In genomic region chr3:5188419-5189405, GRCh38 we compare ENCODE assay signal across 8 cellular contexts. TPM values are rescaled to one million over a fixed set of nuclear protein-coding genes. Genes with fewer than 3 reads are reported as not detected.
A peak's percentile ranks its signal among the peaks of the same experiment; 100 is the strongest.
DNase-seq lines count a peak whose midpoint lies in the region; ATAC-seq and TF ChIP-seq lines count a peak whose summit lies in the region.

No MANE protein-coding gene starts in this region.

- H3K4me1 ChIP-seq in Caco-2 = peaks cover 17% of the 10 kb centered on the region; the same call in 1 of the 2 replicates

- DNase-seq in Caco-2 = peak; percentile 73 to 74
- peak; percentile 32 for DNase-seq in HT1080 (ENCODE audit: low read depth)
- DNase-seq in T-helper 1 cell = peak; percentile 10 to 67 (median 38)
- DNase-seq in left lobe of liver (ENCODE audit: low spot score) = peak; percentile 93
- DNase-seq in stimulated activated CD8-positive, alpha-beta memory T cell treated with anti-CD3 and anti-CD28 coated beads, Interleukin-4, amount 100 ng/mL, for 48 hours = peak; percentile 64

- H3K4me3 ChIP-seq in Caco-2 (ENCODE audit: low read depth, low read length) = peak overlapping the region; percentile 94

- POLR2A ChIA-PET in Caco-2 (lab: Charles Lee) = interaction anchor here (0.6 kb wide), 1 partner anchor 65 kb away, joined by 3 read pairs; no protein-coding TSS in a partner anchor

- ATAC-seq in left lobe of liver (peak; percentile 64), GM21515 (IDR thresholded peaks at IDR 0.05; ENCODE audit: unreplicated experiment) (no peak), HG02759 (IDR thresholded peaks at IDR 0.05; ENCODE audit: unreplicated experiment) (no peak)

- H3K27me3 Mint-ChIP-seq in Caco-2 (ENCODE audit: insufficient read depth, unreplicated experiment) (no peaks in the 10 kb centered on the region), brain (peaks cover 7% of the 10 kb centered on the region)

- H3K9me3 Mint-ChIP-seq in Caco-2 (ENCODE audit: unreplicated experiment) (no peaks in the 10 kb centered on the region), brain (peaks cover 0 to 10% (median 4%) of the 10 kb centered on the region in 5 experiments)

- peak overlapping the region; percentile 95 for H3K27ac Mint-ChIP-seq in Caco-2 (ENCODE audit: unreplicated experiment)
- H3K27ac Mint-ChIP-seq in brain = peak overlapping the region; percentile 90 to 99 (median 92)

- H3K4me1 Mint-ChIP-seq in Caco-2 (ENCODE audit: low read depth, unreplicated experiment) (peaks cover 18% of the 10 kb centered on the region), brain (peaks cover 58% of the 10 kb centered on the region)

- no peaks in the 10 kb centered on the region for H3K27me3 ChIP-seq in Caco-2 (replicated peaks; ENCODE audit: control insufficient read depth, insufficient read depth, low read length)

- peaks cover 43% of the 10 kb centered on the region for H3K36me3 Mint-ChIP-seq in Caco-2 (ENCODE audit: insufficient read depth, unreplicated experiment)
- peaks cover 44% of the 10 kb centered on the region for H3K36me3 Mint-ChIP-seq in brain

- H3K9me3 ChIP-seq in Caco-2 = no peaks in the 10 kb centered on the region

- intact Hi-C loops in Caco-2 (cut with micrococcal nuclease; ENCODE audit: unreplicated experiment) = loop anchor here (5.0 kb wide), 2 partner anchors 211 to 446 kb away; partner anchors contain the start of gene BHLHE40

- no peaks in the 10 kb centered on the region; the same call in 1 of the 2 replicates for H3K36me3 ChIP-seq in Caco-2 (ENCODE audit: control insufficient read depth, insufficient read depth, low read length)

- TF ChIP-seq CTCF in Caco-2 (IDR thresholded peaks at IDR 0.05; ENCODE audit: insufficient read depth in 1 of 2, low read depth in 1 of 2, low read length in 1 of 2, severe bottlenecking in 1 of 2, unreplicated experiment in 1 of 2) = no peak
- TF ChIP-seq CTCF in brain (conservative IDR thresholded peaks at IDR 0.05) = no peak

- BruUV-seq in Caco-2 (replicated peaks; lab: Mats Ljungman, UMichigan) = TSS peak; percentile 63

- H3K4me3 Mint-ChIP-seq in Caco-2 (ENCODE audit: unreplicated experiment) = peak overlapping the region; percentile 77
- H3K4me3 Mint-ChIP-seq in brain = peak overlapping the region; percentile 94 to 99 (median 98)

- CTCF ChIA-PET in Caco-2 (lab: Charles Lee) = no interaction called here

RNA-seq across cellular contexts. Expression of gene EDEM1, which starts 1.2 kb away (rescaled TPM):
- total RNA-seq in Caco-2 (2022) = 42.6 and 51.3 TPM in 2 replicates
- total RNA-seq in HT1080 (2014; rRNA removed; shearing (Covaris generic)) = 36.7 and 57.4 TPM in 2 replicates
- 60.1 and 77.9 TPM in 2 replicates for polyA plus RNA-seq in HT1080 (2015; cell fraction: cytosol; rRNA removed)
- 80.4 and 85.2 TPM in 2 replicates for polyA plus RNA-seq in HT1080 (2015; cell fraction: nucleus; rRNA removed)
- 1.4 TPM for polyA plus RNA-seq in brain (ENCODE audit: insufficient read depth, low read depth, low replicate concordance)
- total RNA-seq in left lobe of liver = 81.1 TPM

Comparison
In these comparisons a context has a peak if more than half of its experiments do, and no peak if none do; other contexts are left out.
1. DNase-seq: peak in every context shown above with its lines; median percentile 93 in left lobe of liver; 74 in Caco-2; 64 in stimulated activated CD8-positive, alpha-beta memory T cell treated with anti-CD3 and anti-CD28 coated beads, Interleukin-4, amount 100 ng/mL, for 48 hours; 38 in T-helper 1 cell; 32 in HT1080.